In genomic region chr7:74064696-74065095, GRCh38 we compare ENCODE assay signal across 17 cellular contexts. TPM values are rescaled to one million over a fixed set of nuclear protein-coding genes. Genes with fewer than 3 reads are reported as not detected.
DNase-seq lines count a peak whose midpoint lies in the region; TF ChIP-seq lines count a peak whose summit lies in the region.
"Had no signal": no experiment of that assay in that cellular context is flagged by ENCODE, and none has a peak within 500 bp of the region (broad histone marks: within the 10 kb centered on the region; RNA-seq: fewer than 3 reads in every experiment).

No MANE protein-coding gene starts in this region.

- no peaks in the 10 kb centered on the region for H3K27me3 ChIP-seq in ascending aorta
- no peaks in the 10 kb centered on the region for H3K27me3 ChIP-seq in spleen (replicated peaks in 1 of 7)
- H3K27me3 ChIP-seq: BE2C had no signal

- H3K9me3 ChIP-seq in ascending aorta (no peaks in the 10 kb centered on the region), spleen (no peaks in the 10 kb centered on the region)
- H3K9me3 ChIP-seq: BE2C, HAP-1 had no signal

- no peak overlapping the region for H3K4me3 ChIP-seq in ascending aorta
- no peak overlapping the region for H3K4me3 ChIP-seq in spleen
- H3K4me3 ChIP-seq: GM23248, HAP-1 had no signal

- TF ChIP-seq CTCF in RWPE1 (conservative IDR thresholded peaks at IDR 0.05; ENCODE audit: low read depth) (no peak), ascending aorta (IDR thresholded peaks at IDR 0.05) (no peak), spleen (IDR thresholded peaks at IDR 0.05 in 8 of 11, conservative IDR thresholded peaks at IDR 0.05 in 3 of 11) (no peak)

- CTCF ChIA-PET in RWPE1 (lab: Yijun Ruan, JAX), result interaction anchor here (0.6 to 0.8 kb wide), 2 partner anchors 139 to 142 kb away, joined by 4 read pairs; no protein-coding TSS in a partner anchor

- no peak for TF ChIP-seq POLR2A in spleen (IDR thresholded peaks at IDR 0.05)

- POLR2A ChIA-PET in RWPE1 (lab: Yijun Ruan, JAX; ENCODE audit: low non-redundant PET), result no interaction called here

- DNase-seq in RWPE1 (ENCODE audit: low spot score), result no peak
- DNase-seq in ascending aorta (ENCODE audit: low spot score in 2 of 2), result peak in 1 of 2 donors; percentile 60
- peak; percentile 8 for DNase-seq in epidermal melanocyte (ENCODE audit: insufficient read length, low spot score)
- DNase-seq in spleen, result peak; percentile 28
- no peak for DNase-seq in SW 1271 (lab: John Stamatoyannopoulos, UW)
- DNase-seq in NCI-H69 (lab: John Stamatoyannopoulos, UW), result no peak
- no peak for DNase-seq in D341Med (ENCODE audit: low spot score)
- DNase-seq: ACHN; BE2C; C1 segment of cervical spinal cord; CD4-positive, CD25-positive, alpha-beta regulatory T cell; CD8-positive, alpha-beta memory T cell; COR-L47; GM23248 had no signal

- 74 to 92% (median 86%) methylated on average over 4 of the region's 4 CpGs for WGBS in spleen, 5 donors

- intact Hi-C loops in ascending aorta (cut with DNase I), result loop anchor here (5.0 kb wide), 2 partner anchors 37 to 328 kb away; partner anchors contain the start of gene ELN
- intact Hi-C loops in spleen (cut with DNase I; ENCODE audit: low total_unique reads), result loop anchor here (5.0 kb wide), 2 partner anchors 143 to 338 kb away; no protein-coding TSS in a partner anchor

- H3K4me1 ChIP-seq in ascending aorta (peaks cover 5 to 18% of the 10 kb centered on the region in 2 donors), spleen (peaks cover 0 to 29% (median 17%) of the 10 kb centered on the region in 6 donors)
- H3K4me1 ChIP-seq: BE2C, HAP-1 had no signal

- peak overlapping the region; percentile 50 for H3K27ac ChIP-seq in RWPE1
- H3K27ac ChIP-seq in ascending aorta, result peak overlapping the region; percentile 51 to 81
- no peak overlapping the region for H3K27ac ChIP-seq in spleen
- H3K27ac ChIP-seq: GM23248 had no signal

- peaks cover 71 to 85% of the 10 kb centered on the region in 2 donors for H3K36me3 ChIP-seq in ascending aorta
- peaks cover 0 to 21% (median 0%) of the 10 kb centered on the region in 6 donors for H3K36me3 ChIP-seq in spleen
- H3K36me3 ChIP-seq: BE2C, HAP-1 had no signal

RNA-seq across cellular contexts. Expression of gene LIMK1, which starts 18.9 kb away (rescaled TPM):
- total RNA-seq in ascending aorta (30.0 TPM), spleen (10 to 100 TPM; 33.1 to 45.8 (median 41.0) TPM)
- 10 to 100 TPM; 15.2 to 24.6 (median 15.2) TPM for polyA plus RNA-seq in spleen

RNA-seq across cellular contexts. Expression of gene ELN, which starts 36.7 kb away (rescaled TPM):
- 395 TPM for total RNA-seq in ascending aorta
- total RNA-seq in spleen, result 10 to 100 TPM; 11.7 to 94.7 (median 38.6) TPM
- polyA plus RNA-seq in spleen, result 10 to 100 TPM; 11.1 to 65.9 (median 24.7) TPM
- total RNA-seq: CD8-positive, alpha-beta memory T cell; H4 had no signal
- polyA plus RNA-seq: CD4-positive, CD25-positive, alpha-beta regulatory T cell; CD8-positive, alpha-beta memory T cell; IgD-negative memory B cell had no signal

Comparison
In these comparisons a context has a peak if more than half of its experiments do, and no peak if none do; other contexts are left out.
1. DNase-seq: peak in epidermal melanocyte (single experiment) and spleen (single experiment); none in RWPE1 (single experiment), SW 1271 (0 of 2), NCI-H69 (single experiment) and D341Med (single experiment).
2. H3K27ac ChIP-seq: peak in RWPE1 (single experiment) and ascending aorta (2 of 2); none in spleen (0 of 8).